In the genomic region with DNA sequence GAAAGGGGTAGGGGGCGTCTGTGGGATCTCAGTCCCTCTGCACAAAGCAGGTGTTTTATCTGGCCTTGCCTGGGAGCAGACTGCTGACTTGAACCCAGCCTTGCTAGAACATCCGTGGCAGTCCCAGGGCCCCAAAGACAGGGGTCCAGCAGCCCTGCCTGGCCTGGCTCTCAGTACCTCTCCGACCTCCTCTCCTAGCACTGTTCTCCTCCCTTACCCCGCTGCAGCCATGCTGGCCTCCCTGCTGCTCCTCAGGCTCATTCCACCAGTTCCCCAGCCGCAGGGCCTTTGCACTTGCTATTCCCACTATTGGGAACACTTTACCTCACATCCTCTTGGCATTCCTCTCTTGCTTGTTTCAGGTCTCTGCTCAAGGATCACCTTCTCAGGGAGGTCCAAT, we compare ENCODE assay signal across 31 cellular contexts.
"Had no signal": no experiment of that assay in that cellular context is flagged by ENCODE, and none has a peak within 500 bp of the region (broad histone marks: within the 10 kb centered on the region; RNA-seq: fewer than 3 reads in every experiment).

No MANE protein-coding gene starts in this region.

- H3K4me1 ChIP-seq: SJCRH30 had no signal

- H3K27ac ChIP-seq: ascending aorta, body of pancreas, SJCRH30 had no signal

- H3K4me3 Mint-ChIP-seq: activated CD8-positive, alpha-beta T cell treated with anti-CD3 and anti-CD28 coated beads, Interleukin-2, amount 10 ng/mL, durations not matched to agents 7 days and 5 days; activated naive CD8-positive, alpha-beta T cell treated with anti-CD3 and anti-CD28 coated beads, Interleukin-2, amount 50 U/mL, for 24 hours; activated T-helper 1 cell treated with anti-CD3 and anti-CD28 coated beads, Interleukin-12 subunit alpha, Interleukin-12 subunit beta, Interleukin-2, Interleukin-4 antibody, amounts not matched to agents 30 ng/mL and 10 ng/mL and 1 ng/mL, durations not matched to agents 14 hours and 24 hours and 36 hours had no signal

- DNase-seq: activated CD4-positive, alpha-beta T cell treated with anti-CD3 and anti-CD28 coated beads for 48 hours; activated CD4-positive, alpha-beta T cell treated with anti-CD3 and anti-CD28 coated beads, Interleukin-2, amount 50 U/mL, for 4 hours; activated CD4-positive, CD25-positive, alpha-beta regulatory T cell treated with anti-CD3 and anti-CD28 coated beads, Interleukin-2, amount 50 U/mL, for 72 hours; activated CD8-positive, alpha-beta memory T cell treated with anti-CD3 and anti-CD28 coated beads, Interleukin-2, amount 50 U/mL, for 48 hours; activated CD8-positive, alpha-beta T cell treated with anti-CD3 and anti-CD28 coated beads, Interleukin-2, amount 10 ng/mL, durations not matched to agents 7 days and 5 days; activated effector memory CD4-positive, alpha-beta T cell treated with anti-CD3 and anti-CD28 coated beads, Interleukin-2, amount 50 U/mL, for 16 hours; activated naive CD4-positive, alpha-beta T cell treated with Interleukin-2 at 50 U/mL for 16 hours; activated naive CD8-positive, alpha-beta T cell treated with anti-CD3 and anti-CD28 coated beads, Interleukin-2, amount 50 U/mL, for 24 hours; activated T-cell treated with anti-CD3 and anti-CD28 coated beads, Interleukin-2, amount 50 U/mL, for 1 hour; amniotic stem cell; body of pancreas; central memory CD4-positive, alpha-beta T cell; KG1; NCI-H1048; NCI-H1930; NCI-H2171; NCI-H2227 treated with DMSO at 0.1 percent for 48 hours; NCI-H526; NCI-H774; NK-92 treated with Interleukin-12 subunit alpha and Interleukin-12 subunit beta, amount 100 ng/mL, for 24 hours; OCI-M1; Right ventricle myocardium superior; RPMI8226; SJCRH30; SK-N-SH; T-helper 1 cell had no signal

- ATAC-seq: activated CD8-positive, alpha-beta T cell treated with anti-CD3 and anti-CD28 coated beads, Interleukin-2, amount 10 ng/mL, durations not matched to agents 7 days and 5 days; activated naive CD4-positive, alpha-beta T cell treated with anti-CD3 and anti-CD28 coated beads, Interleukin-2, amount 50 U/mL, for 72 hours; activated naive CD8-positive, alpha-beta T cell treated with anti-CD3 and anti-CD28 coated beads, Interleukin-2, amount 50 U/mL, for 24 hours; body of pancreas; Panc1 had no signal

- H3K9me3 ChIP-seq: ascending aorta, body of pancreas, SJCRH30, SK-N-SH had no signal

- FAIRE-seq: bronchial epithelial cell had no signal

- H3K9me3 Mint-ChIP-seq: activated naive CD4-positive, alpha-beta T cell treated with anti-CD3 and anti-CD28 coated beads, Interleukin-2, amount 50 U/mL, for 72 hours; activated naive CD8-positive, alpha-beta T cell treated with anti-CD3 and anti-CD28 coated beads, Interleukin-2, amount 50 U/mL, for 24 hours; activated T-helper 1 cell treated with anti-CD3 and anti-CD28 coated beads, Interleukin-12 subunit alpha, Interleukin-12 subunit beta, Interleukin-2, Interleukin-4 antibody, amounts not matched to agents 30 ng/mL and 10 ng/mL and 1 ng/mL, durations not matched to agents 14 hours and 24 hours and 36 hours had no signal

- H3K4me3 ChIP-seq: ascending aorta, body of pancreas, SJCRH30 had no signal

- H3K27me3 ChIP-seq: ascending aorta, body of pancreas had no signal

- H3K4me2 ChIP-seq: SK-N-SH had no signal

- H3K27me3 Mint-ChIP-seq: activated naive CD8-positive, alpha-beta T cell treated with anti-CD3 and anti-CD28 coated beads, Interleukin-2, amount 50 U/mL, for 24 hours had no signal

- H3K36me3 Mint-ChIP-seq: activated naive CD4-positive, alpha-beta T cell treated with anti-CD3 and anti-CD28 coated beads, Interleukin-2, amount 50 U/mL, for 72 hours had no signal

- H3K9ac ChIP-seq: SK-N-SH had no signal

- H3K36me3 ChIP-seq: ascending aorta, SJCRH30 had no signal

- H3K27ac Mint-ChIP-seq: activated CD8-positive, alpha-beta T cell treated with anti-CD3 and anti-CD28 coated beads, Interleukin-2, amount 10 ng/mL, durations not matched to agents 7 days and 5 days; activated naive CD4-positive, alpha-beta T cell treated with anti-CD3 and anti-CD28 coated beads, Interleukin-2, amount 50 U/mL, for 72 hours; activated naive CD8-positive, alpha-beta T cell treated with anti-CD3 and anti-CD28 coated beads, Interleukin-2, amount 50 U/mL, for 24 hours; activated T-helper 1 cell treated with anti-CD3 and anti-CD28 coated beads, Interleukin-12 subunit alpha, Interleukin-12 subunit beta, Interleukin-2, Interleukin-4 antibody, amounts not matched to agents 30 ng/mL and 10 ng/mL and 1 ng/mL, durations not matched to agents 14 hours and 24 hours and 36 hours had no signal
